ENCODE assay signal across 24 cellular contexts in genomic region chr10:6464862-6465430, GRCh38.
A peak's percentile ranks its signal among the peaks of the same experiment; 100 is the strongest.
DNase-seq lines count a peak whose midpoint lies in the region; ATAC-seq and TF ChIP-seq lines count a peak whose summit lies in the region.
"Had no signal": no experiment of that assay in that cellular context is flagged by ENCODE, and none has a peak within 500 bp of the region (broad histone marks: within the 10 kb centered on the region; RNA-seq: fewer than 3 reads in every experiment).

No MANE protein-coding gene starts in this region.

- H3K27ac Mint-ChIP-seq in Calu3 (ENCODE audit: unreplicated experiment) = no peak overlapping the region
- no peak overlapping the region for H3K27ac Mint-ChIP-seq in activated CD8-positive, alpha-beta T cell treated with anti-CD3 and anti-CD28 coated beads for 36 hours
- H3K27ac Mint-ChIP-seq: B cell; dendritic cell treated with granulocyte-macrophage colony-stimulating factor and Interleukin-4, amounts not matched to agents 40 ng/mL and 50 ng/mL, for 4 days; progenitor cell of endocrine pancreas had no signal

- no TSS peak for BruUV-seq in Calu3 (replicated peaks; lab: Mats Ljungman, UMichigan)

- H3K9me3 Mint-ChIP-seq in Calu3 (ENCODE audit: low read depth, unreplicated experiment) = peaks cover 6% of the 10 kb centered on the region
- peaks cover 9% of the 10 kb centered on the region for H3K9me3 Mint-ChIP-seq in activated CD8-positive, alpha-beta T cell treated with anti-CD3 and anti-CD28 coated beads for 36 hours

- peaks cover 21% of the 10 kb centered on the region for H3K4me1 Mint-ChIP-seq in Calu3 (ENCODE audit: low read depth, unreplicated experiment)
- peaks cover 37% of the 10 kb centered on the region for H3K4me1 Mint-ChIP-seq in activated CD8-positive, alpha-beta T cell treated with anti-CD3 and anti-CD28 coated beads for 36 hours (ENCODE audit: low read depth)
- H3K4me1 Mint-ChIP-seq: B cell had no signal

- no peak for ATAC-seq in activated CD8-positive, alpha-beta T cell treated with anti-CD3 and anti-CD28 coated beads for 36 hours
- ATAC-seq: HepG2, T-cell had no signal

- H3K4me3 Mint-ChIP-seq in Calu3 (ENCODE audit: low read depth, unreplicated experiment) = no peak overlapping the region
- no peak overlapping the region for H3K4me3 Mint-ChIP-seq in activated CD8-positive, alpha-beta T cell treated with anti-CD3 and anti-CD28 coated beads for 36 hours
- H3K4me3 Mint-ChIP-seq: B cell; dendritic cell treated with granulocyte-macrophage colony-stimulating factor and Interleukin-4, amounts not matched to agents 40 ng/mL and 50 ng/mL, for 4 days; T-cell had no signal

- DNase-seq in activated CD8-positive, alpha-beta memory T cell treated with anti-CD3 and anti-CD28 coated beads for 24 hours = peak; percentile 49
- DNase-seq in activated CD8-positive, alpha-beta memory T cell treated with anti-CD3 and anti-CD28 coated beads, Interleukin-2, amount 50 U/mL, for 4 hours = no peak
- DNase-seq in Calu3 (peak; percentile 9), left kidney (ENCODE audit: low read depth, low spot score) (peak; percentile 67), GM20000 (ENCODE audit: low spot score) (no peak), epidermal melanocyte (ENCODE audit: insufficient read length, low spot score) (no peak), NCI-H510A (lab: John Stamatoyannopoulos, UW) (no peak)
- DNase-seq in activated CD8-positive, alpha-beta T cell treated with anti-CD3 and anti-CD28 coated beads for 36 hours = peak; percentile 43
- DNase-seq: activated naive CD4-positive, alpha-beta T cell; activated T-cell treated with anti-CD3 and anti-CD28 coated beads, Interleukin-2, amount 50 U/mL, for 1 hour; central memory CD4-positive, alpha-beta T cell; COR-L47; DMS79 treated with DMSO at 0.1 percent for 48 hours; mammary epithelial cell; NCI-H1694 treated with DMSO at 0.1 percent for 48 hours; NCI-H2171 treated with DMSO at 0.1 percent for 48 hours; NCI-H748 treated with DMSO at 0.1 percent for 48 hours; sigmoid colon; T-cell; uterus had no signal

- H3K36me3 Mint-ChIP-seq in Calu3 (ENCODE audit: insufficient read depth, unreplicated experiment) = no peaks in the 10 kb centered on the region
- H3K36me3 Mint-ChIP-seq in activated CD8-positive, alpha-beta T cell treated with anti-CD3 and anti-CD28 coated beads for 36 hours (ENCODE audit: low read depth) = peaks cover 79% of the 10 kb centered on the region

- POLR2A ChIA-PET in activated CD8-positive, alpha-beta T cell treated with anti-CD3 and anti-CD28 coated beads for 36 hours (lab: Charles Lee) = interaction anchor here (1.3 to 2.1 kb wide), 3 partner anchors 29 to 78 kb away, joined by 5 to 8 read pairs (median 7); no protein-coding TSS in a partner anchor

- peaks cover 69% of the 10 kb centered on the region for H3K27me3 Mint-ChIP-seq in Calu3 (ENCODE audit: unreplicated experiment)
- H3K27me3 Mint-ChIP-seq in activated CD8-positive, alpha-beta T cell treated with anti-CD3 and anti-CD28 coated beads for 36 hours = no peaks in the 10 kb centered on the region
- H3K27me3 Mint-ChIP-seq: progenitor cell of endocrine pancreas, T-cell had no signal

- TF ChIP-seq CTCF in Calu3 (IDR thresholded peaks at IDR 0.05; ENCODE audit: unreplicated experiment) (no peak), GM20000 (IDR thresholded peaks at IDR 0.05; ENCODE audit: extremely low read depth, missing control alignments) (no peak)
- no peak for TF ChIP-seq CTCF in activated CD8-positive, alpha-beta T cell treated with anti-CD3 and anti-CD28 coated beads for 36 hours (IDR thresholded peaks at IDR 0.05)

- CTCF ChIA-PET in Calu3 (lab: Charles Lee) = no interaction called here
- CTCF ChIA-PET in activated CD8-positive, alpha-beta T cell treated with anti-CD3 and anti-CD28 coated beads for 36 hours (lab: Charles Lee) = interaction anchor here (1.0 to 1.7 kb wide), 4 partner anchors 8 to 203 kb away, joined by 3 to 9 read pairs (median 6); no protein-coding TSS in a partner anchor

- intact Hi-C loops in Calu3 (cut with micrococcal nuclease; ENCODE audit: unreplicated experiment) = no loop called here
- intact Hi-C loops in activated CD8-positive, alpha-beta T cell treated with anti-CD3 and anti-CD28 coated beads for 36 hours (cut with micrococcal nuclease) = no loop called here

Comparison
In these comparisons a context has a peak if more than half of its experiments do, and no peak if none do; other contexts are left out.
1. DNase-seq: peak in activated CD8-positive, alpha-beta memory T cell treated with anti-CD3 and anti-CD28 coated beads for 24 hours (single experiment), Calu3 (single experiment), activated CD8-positive, alpha-beta T cell treated with anti-CD3 and anti-CD28 coated beads for 36 hours (single experiment) and left kidney (single experiment); none in activated CD8-positive, alpha-beta memory T cell treated with anti-CD3 and anti-CD28 coated beads, Interleukin-2, amount 50 U/mL, for 4 hours (single experiment), GM20000 (single experiment), epidermal melanocyte (single experiment) and NCI-H510A (single experiment).